Comparison of ENCODE assay signal across 8 cellular contexts in the genomic region with DNA sequence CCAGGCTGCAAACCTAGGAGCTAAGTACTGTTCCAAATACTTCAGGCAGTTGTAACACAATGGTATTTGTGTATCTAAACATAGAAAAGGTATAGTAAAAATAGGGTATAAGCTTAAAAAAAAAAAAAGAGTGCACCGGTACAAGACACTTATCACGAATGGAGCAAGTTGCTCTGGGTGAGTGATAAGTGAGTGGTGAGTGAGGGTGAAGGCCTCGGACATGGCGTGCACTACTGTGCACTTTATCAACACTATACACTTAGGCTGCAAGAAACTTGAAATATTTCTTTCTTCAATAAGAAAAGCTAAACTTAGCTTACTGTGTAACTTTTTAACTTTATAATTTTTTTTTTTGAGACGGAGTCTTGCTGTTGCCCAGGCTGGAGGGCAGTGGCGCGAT.
"Had no signal": no experiment of that assay in that cellular context is flagged by ENCODE, and none has a peak within 500 bp of the region (broad histone marks: within the 10 kb centered on the region; RNA-seq: fewer than 3 reads in every experiment).

No MANE protein-coding gene starts in this region.

- H3K27ac ChIP-seq: GM23248 had no signal

- DNase-seq: GM23248, GOT3, H7, H9, HCEC 1CT, HFFc6 had no signal

- H3K9me3 ChIP-seq: HAP-1 had no signal

- H3K4me1 ChIP-seq: HAP-1 had no signal

- ATAC-seq: GM23338 had no signal

- H3K4me3 ChIP-seq: GM23248, GM23338, HAP-1 had no signal

- H3K27ac Mint-ChIP-seq: GM23338, H9, HFFc6 had no signal

- H3K9me3 Mint-ChIP-seq: GM23338, H9 had no signal

- H3K4me3 Mint-ChIP-seq: GM23338, H9, HFFc6 had no signal
